ENCODE assay signal across 7 cellular contexts in the genomic region with DNA sequence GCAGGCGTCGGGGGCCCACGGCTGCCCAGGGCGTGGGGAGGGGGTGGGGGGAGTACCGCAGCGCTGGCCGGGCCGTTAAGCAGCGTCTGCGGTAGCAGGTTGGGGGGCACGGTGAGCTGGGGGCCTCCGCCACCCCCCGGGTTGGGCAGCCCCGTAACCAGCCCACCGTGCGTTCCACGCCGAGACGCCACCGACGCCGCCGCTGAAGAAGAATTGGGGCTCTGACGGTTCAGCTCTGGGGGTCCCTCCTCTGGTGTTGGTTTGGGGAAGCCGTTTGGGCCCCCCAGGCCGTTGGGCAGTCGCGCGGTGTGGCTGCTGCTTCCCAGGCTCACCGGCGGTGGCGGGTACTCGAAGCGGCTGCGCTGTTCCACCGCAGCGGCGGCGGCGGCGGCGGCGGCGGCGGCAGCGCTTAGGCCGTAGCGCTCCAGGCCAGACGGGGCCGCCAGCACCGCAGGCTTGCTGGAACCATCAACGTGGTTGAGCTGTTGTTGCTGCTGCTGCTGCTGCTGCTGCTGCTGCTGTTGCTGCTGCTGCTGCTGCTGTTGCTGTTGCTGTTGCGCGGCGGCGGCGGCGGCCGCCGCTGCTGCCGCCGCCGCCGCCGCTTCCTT. TPM values are rescaled to one million over a fixed set of nuclear protein-coding genes. Genes with fewer than 3 reads are reported as not detected.
DNase-seq lines count a peak whose midpoint lies in the region; ATAC-seq and TF ChIP-seq lines count a peak whose summit lies in the region.

No MANE protein-coding gene starts in this region.

- WGBS in adipose tissue, 3 donors, result 0 to 4% (median 3%) methylated on average over 44 to 65 of the region's 65 CpGs

- H3K27ac ChIP-seq in RWPE2 (ENCODE audit: poor library complexity, severe bottlenecking) (peak overlapping the region; percentile 97), adipose tissue (ENCODE audit: low read depth, low read length) (peak overlapping the region; percentile 100), right atrium auricular region (peak overlapping the region; percentile 99 to 100)

- peak overlapping the region; percentile 69 for H3K4me3 ChIP-seq in GM12864 (ENCODE audit: low read depth, low read length)
- peak overlapping the region; percentile 78 for H3K4me3 ChIP-seq in RWPE2 (ENCODE audit: severe bottlenecking)
- peak overlapping the region; percentile 57 to 67 for H3K4me3 ChIP-seq in right atrium auricular region
- peak overlapping the region; percentile 87 for H3K4me3 ChIP-seq in skeletal muscle cell (ENCODE audit: low read depth, low read length)

- H3K36me3 ChIP-seq in RWPE2 (ENCODE audit: low read depth) (peaks cover 35% of the 10 kb centered on the region), right atrium auricular region (peaks cover 15% of the 10 kb centered on the region)

- no peaks in the 10 kb centered on the region for H3K27me3 ChIP-seq in RWPE2 (ENCODE audit: insufficient read depth, poor library complexity, severe bottlenecking)
- no peaks in the 10 kb centered on the region for H3K27me3 ChIP-seq in right atrium auricular region

- DNase-seq in GM12864 (ENCODE audit: low read depth), result no peak
- no peak for DNase-seq in RWPE2 (ENCODE audit: low spot score)
- no peak for DNase-seq in right atrium auricular region (ENCODE audit: low spot score)
- DNase-seq in skeletal muscle cell (ENCODE audit: low read depth), result no peak
- DNase-seq in epidermal melanocyte (ENCODE audit: insufficient read length, low spot score), result no peak

- H3K9me3 ChIP-seq in RWPE2 (ENCODE audit: severe bottlenecking) (no peaks in the 10 kb centered on the region), right atrium auricular region (no peaks in the 10 kb centered on the region)

- ATAC-seq in HG02759 (IDR thresholded peaks at IDR 0.05; ENCODE audit: unreplicated experiment) (peak; percentile 14), RWPE2 (ENCODE audit: low read depth) (peak; percentile 6; the same call in 1 of the 3 replicates)

- H3K4me1 ChIP-seq in RWPE2 (ENCODE audit: insufficient read depth, poor library complexity, severe bottlenecking) (peaks cover 44% of the 10 kb centered on the region), right atrium auricular region (peaks cover 0 to 74% of the 10 kb centered on the region in 2 donors)

- TF ChIP-seq CTCF in GM12864 (IDR thresholded peaks at IDR 0.05; ENCODE audit: low read depth, low read length, missing control alignments) (no peak), RWPE2 (IDR thresholded peaks at IDR 0.05; ENCODE audit: poor library complexity, severe bottlenecking) (no peak), right atrium auricular region (IDR thresholded peaks at IDR 0.05) (peak in 1 of 2 donors; percentile 13)

RNA-seq across cellular contexts. Expression of a gene that starts 1.5 kb away (rescaled TPM):
- polyA plus RNA-seq in adipose tissue, result 10 to 100 TPM; 13.7 to 53.2 (median 27.3) TPM
- 10 to 100 TPM; 42.0 to 51.1 TPM for total RNA-seq in right atrium auricular region
